Comparison of ENCODE assay signal across 1 cellular context in genomic region chr9:135701067-135701967, GRCh38.
TF ChIP-seq lines count a peak whose summit lies in the region.

No MANE protein-coding gene starts in this region.

TF ChIP-seq in HepG2, 621 proteins besides CTCF, POLR2A, EP300 and RAD21:
- no peak for TF ChIP-seq ZNF703 (CRISPR knock-in tag; IDR thresholded peaks at IDR 0.05; ENCODE audit: borderline replicate concordance)
